Comparison of ENCODE assay signal across 16 cellular contexts in genomic region chr12:131537267-131537920, GRCh38.
"Had no signal": no experiment of that assay in that cellular context is flagged by ENCODE, and none has a peak within 500 bp of the region (broad histone marks: within the 10 kb centered on the region; RNA-seq: fewer than 3 reads in every experiment).

No MANE protein-coding gene starts in this region.

- ATAC-seq: foreskin keratinocyte; left ventricle myocardium superior; natural killer cell treated with Interleukin-12 subunit alpha and Interleukin-12 subunit beta and Interleukin-15 and Interleukin-18, amount 100 ng/mL, for 72 hours had no signal

- DNase-seq: activated CD4-positive, alpha-beta T cell treated with anti-CD3 and anti-CD28 coated beads, Interleukin-2, amount 10 ng/mL, durations not matched to agents 7 days and 5 days; activated CD4-positive, CD25-positive, alpha-beta regulatory T cell; activated effector memory CD4-positive, alpha-beta T cell treated with anti-CD3 and anti-CD28 coated beads, Interleukin-2, amount 50 U/mL, for 16 hours; activated naive CD4-positive, alpha-beta T cell treated with anti-CD3 and anti-CD28 coated beads, Interleukin-2, amount 50 U/mL, for 16 hours; activated T-cell treated with anti-CD3 and anti-CD28 coated beads, Interleukin-2, amount 50 U/mL, for 72 hours; aorta; brain microvascular endothelial cell; foreskin keratinocyte; hippocampal formation; left ventricle myocardium superior; occipital lobe; stimulated activated CD4-positive, alpha-beta T cell treated with anti-CD3 and anti-CD28 coated beads, Interleukin-2, amount 100 ng/mL, for 24 hours; stimulated activated naive CD4-positive, alpha-beta T cell treated with Interleukin-2 at 50 U/mL for 16 hours; tibial artery had no signal

- H3K4me3 ChIP-seq: coronary artery, tibial artery had no signal

- H3K36me3 ChIP-seq: brain microvascular endothelial cell, tibial artery had no signal

- H3K27me3 ChIP-seq: brain microvascular endothelial cell, foreskin keratinocyte had no signal

- H3K9me3 ChIP-seq: tibial artery had no signal

- H3K4me1 ChIP-seq: foreskin keratinocyte, tibial artery had no signal

- H3K27ac ChIP-seq: brain microvascular endothelial cell, coronary artery, foreskin keratinocyte, tibial artery had no signal
